14 cellular contexts compared by ENCODE assay signal in the genomic region with DNA sequence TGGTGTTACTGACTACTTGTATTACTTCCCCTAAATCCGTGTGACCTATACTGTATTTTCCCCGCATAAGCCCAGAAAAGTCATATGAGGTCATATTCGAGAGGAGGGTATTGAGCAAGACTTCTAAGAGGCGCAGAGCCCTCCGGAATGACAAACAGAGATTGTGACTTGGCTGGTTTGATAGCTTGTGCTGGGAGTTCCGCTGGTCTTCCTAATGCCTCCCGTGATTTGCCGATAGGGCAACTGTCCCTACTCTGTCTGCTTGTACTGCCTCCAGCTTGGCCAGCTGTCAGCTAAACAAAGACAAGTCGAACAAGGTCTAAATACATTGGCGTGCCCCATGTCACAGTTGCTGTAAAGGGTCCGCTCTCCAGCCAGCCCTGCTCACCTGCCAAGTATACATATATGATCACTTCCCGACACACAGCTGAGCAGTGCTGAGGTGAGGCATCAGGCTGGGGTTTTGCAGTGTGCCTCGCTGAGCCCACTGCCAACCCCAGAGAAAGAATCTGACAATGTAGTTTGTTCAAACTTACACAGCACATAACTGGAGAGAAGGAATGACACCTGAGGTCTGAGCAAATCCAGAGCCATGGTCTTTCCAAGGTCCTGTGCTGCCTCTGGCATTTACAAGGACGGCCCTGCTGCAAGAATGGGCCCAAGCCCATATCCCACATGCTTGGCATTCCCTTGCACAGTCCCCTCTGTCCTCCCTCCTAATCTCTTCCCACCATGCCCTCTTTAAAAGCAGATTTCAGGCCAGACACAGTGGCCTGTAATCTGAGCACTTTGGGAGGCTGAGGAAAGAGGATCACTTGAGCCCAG. TPM values are rescaled to one million over a fixed set of nuclear protein-coding genes. Genes with fewer than 3 reads are reported as not detected.
DNase-seq lines count a peak whose midpoint lies in the region; ATAC-seq and TF ChIP-seq lines count a peak whose summit lies in the region.
"Had no signal": no experiment of that assay in that cellular context is flagged by ENCODE, and none has a peak within 500 bp of the region (broad histone marks: within the 10 kb centered on the region; RNA-seq: fewer than 3 reads in every experiment).

No MANE protein-coding gene starts in this region.

- H3K27me3 ChIP-seq in subcutaneous abdominal adipose tissue (ENCODE audit: control insufficient read depth in 5 of 5, insufficient read depth in 4 of 5, low read length in 5 of 5) = no peaks in the 10 kb centered on the region

- H3K9me3 ChIP-seq in mucosa of descending colon (no peaks in the 10 kb centered on the region), subcutaneous abdominal adipose tissue (ENCODE audit: control insufficient read depth in 5 of 5, low read length in 5 of 5) (peaks cover 0 to 4% (median 3%) of the 10 kb centered on the region in 5 donors)

- TF ChIP-seq CTCF in fibroblast of villous mesenchyme (IDR thresholded peaks at IDR 0.05; ENCODE audit: insufficient read depth, low read depth, low read length) (no peak), mucosa of descending colon (IDR thresholded peaks at IDR 0.05) (no peak)

- H3K27ac ChIP-seq in subcutaneous abdominal adipose tissue (ENCODE audit: low read depth, low read length) = peak overlapping the region; percentile 57

- ATAC-seq in mucosa of descending colon (no peak), HG03280 (IDR thresholded peaks at IDR 0.05; ENCODE audit: unreplicated experiment) (no peak)
- ATAC-seq: natural killer cell had no signal

- intact Hi-C loops in mucosa of descending colon (cut with DNase I, micrococcal nuclease) = no loop called here

- H3K4me3 ChIP-seq in fibroblast of villous mesenchyme (ENCODE audit: low read depth, low read length) = no peak overlapping the region
- no peak overlapping the region for H3K4me3 ChIP-seq in mucosa of descending colon
- peak overlapping the region in 3 of 5 donors; percentile 13 to 34 (median 21) for H3K4me3 ChIP-seq in subcutaneous abdominal adipose tissue (ENCODE audit: low read depth in 1 of 5, low read length in 5 of 5)
- H3K4me3 ChIP-seq: PC-9 had no signal

- H3K36me3 ChIP-seq in mucosa of descending colon (ENCODE audit: low read depth) = no peaks in the 10 kb centered on the region
- peaks cover 3 to 30% (median 11%) of the 10 kb centered on the region in 5 donors for H3K36me3 ChIP-seq in subcutaneous abdominal adipose tissue (ENCODE audit: control insufficient read depth in 5 of 5, insufficient read depth in 5 of 5, low read length in 5 of 5)

- DNase-seq in NCI-H774 (lab: John Stamatoyannopoulos, UW) = peak; percentile 28
- DNase-seq in fibroblast of villous mesenchyme (ENCODE audit: low read depth) = peak; percentile 94
- peak in 2 of 3 donors; percentile 46 to 48 for DNase-seq in mucosa of descending colon
- DNase-seq in NCI-H1092 treated with DMSO at 0.1 percent for 48 hours (lab: John Stamatoyannopoulos, UW) = no peak
- DNase-seq in stimulated activated CD4-positive, alpha-beta T cell treated with anti-CD3 and anti-CD28 coated beads, Interleukin-12 subunit alpha, Interleukin-12 subunit beta, amount 100 ng/mL, for 4 hours = no peak
- no peak for DNase-seq in cerebellar cortex (ENCODE audit: low spot score)
- DNase-seq: GOT3; head of caudate nucleus; natural killer cell; NCI-H2081; PC-9; stimulated activated naive CD4-positive, alpha-beta T cell had no signal

- H3K4me1 ChIP-seq in mucosa of descending colon (ENCODE audit: low read depth) (peaks cover 36% of the 10 kb centered on the region), subcutaneous abdominal adipose tissue (ENCODE audit: control insufficient read depth in 5 of 5, insufficient read depth in 5 of 5, low read length in 5 of 5) (peaks cover 7 to 65% (median 39%) of the 10 kb centered on the region in 5 donors)

- peak overlapping the region in 2 of 5 donors; percentile 25 to 26 for H3K9ac ChIP-seq in subcutaneous abdominal adipose tissue (ENCODE audit: low read length in 5 of 5)

RNA-seq across cellular contexts. Expression of gene LGMN, which starts 23.7 kb away (rescaled TPM):
- total RNA-seq in fibroblast of villous mesenchyme (41.5 and 45.7 TPM in 2 replicates), mucosa of descending colon (100 to 1,000 TPM in 1 of 3 donors, 10 to 100 TPM in 2; 86.8 to 103 (median 94.3) TPM)

Comparison
In these comparisons a context has a peak if more than half of its experiments do, and no peak if none do; other contexts are left out.
1. DNase-seq: peak in NCI-H774 (single experiment), fibroblast of villous mesenchyme (single experiment) and mucosa of descending colon (2 of 3); none in NCI-H1092 treated with DMSO at 0.1 percent for 48 hours (single experiment), stimulated activated CD4-positive, alpha-beta T cell treated with anti-CD3 and anti-CD28 coated beads, Interleukin-12 subunit alpha, Interleukin-12 subunit beta, amount 100 ng/mL, for 4 hours (single experiment) and cerebellar cortex (single experiment).
2. H3K4me3 ChIP-seq: peak in subcutaneous abdominal adipose tissue (3 of 5); none in fibroblast of villous mesenchyme (single experiment) and mucosa of descending colon (single experiment).